Comparison of ENCODE assay signal across 8 cellular contexts in the genomic region with DNA sequence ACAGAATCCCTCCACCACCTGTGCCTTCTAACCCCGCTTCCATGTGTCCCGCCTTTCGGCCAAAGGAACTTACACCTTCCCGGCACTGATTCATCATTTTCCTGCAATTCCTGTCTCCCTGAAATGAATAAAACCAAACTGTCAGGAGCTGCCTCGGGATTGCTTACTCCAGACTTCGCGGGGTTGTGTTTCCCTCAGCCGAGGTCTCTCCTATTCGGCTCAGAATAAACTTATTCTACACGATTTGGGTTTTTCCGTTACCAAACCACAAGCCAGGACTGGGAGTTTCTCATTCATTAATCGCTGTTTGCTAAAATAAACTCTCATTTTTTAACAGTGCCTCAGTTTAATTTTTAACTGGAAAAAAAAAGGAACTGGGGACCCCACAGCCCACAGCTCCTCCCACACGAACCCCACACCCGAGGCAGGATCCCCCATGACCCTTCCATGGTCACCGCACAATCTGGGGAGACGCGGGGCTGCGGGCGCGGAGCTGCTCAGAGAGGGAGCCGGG. TPM values are rescaled to one million over a fixed set of nuclear protein-coding genes. Genes with fewer than 3 reads are reported as not detected.
DNase-seq lines count a peak whose midpoint lies in the region; ATAC-seq and TF ChIP-seq lines count a peak whose summit lies in the region.

No MANE protein-coding gene starts in this region.

- H3K9ac ChIP-seq in neural cell (ENCODE audit: low read length), result peak overlapping the region; percentile 63

- peak; percentile 9 to 22 for ATAC-seq in activated CD4-positive, CD25-positive, alpha-beta regulatory T cell treated with anti-CD3 and anti-CD28 coated beads, Interleukin-2, amount 50 U/mL, for 24 hours
- ATAC-seq in HG03039 (IDR thresholded peaks at IDR 0.05; ENCODE audit: unreplicated experiment), result no peak

- H3K27ac ChIP-seq in coronary artery (peak overlapping the region; percentile 50 to 84), neural cell (ENCODE audit: low read length) (no peak overlapping the region)

- H3F3A ChIP-seq in neural cell (ENCODE audit: insufficient read depth, low read length, poor library complexity, severe bottlenecking), result no peaks in the 10 kb centered on the region

- H2AFZ ChIP-seq in neural cell (ENCODE audit: low read depth, low read length), result no peak overlapping the region

- no peak for TF ChIP-seq RAD21 in neural cell (conservative IDR thresholded peaks at IDR 0.05)

- H4K20me1 ChIP-seq in neural cell (ENCODE audit: insufficient read depth), result no peaks in the 10 kb centered on the region

- no peak for DNase-seq in activated CD4-positive, CD25-positive, alpha-beta regulatory T cell treated with anti-CD3 and anti-CD28 coated beads, Interleukin-2, amount 50 U/mL, for 72 hours
- DNase-seq in NCI-H146 treated with DMSO at 0.1 percent for 48 hours (lab: John Stamatoyannopoulos, UW; ENCODE audit: unreplicated experiment), result peak; percentile 36
- no peak for DNase-seq in coronary artery (ENCODE audit: low spot score)
- DNase-seq in DMS153 treated with DMSO at 0.1 percent for 48 hours (lab: John Stamatoyannopoulos, UW; ENCODE audit: unreplicated experiment), result no peak
- DNase-seq in NCI-H524 treated with DMSO at 0.1 percent for 48 hours (lab: John Stamatoyannopoulos, UW), result no peak

- H3K4me2 ChIP-seq in neural cell (ENCODE audit: low read length), result peak overlapping the region; percentile 61

- no peaks in the 10 kb centered on the region for H3K9me2 ChIP-seq in neural cell (ENCODE audit: insufficient read depth, low read length)

- H3K9me3 ChIP-seq in neural cell (ENCODE audit: low read length), result no peaks in the 10 kb centered on the region

- TF ChIP-seq CTCF in coronary artery (IDR thresholded peaks at IDR 0.05), result no peak
- no peak for TF ChIP-seq CTCF in neural cell (IDR thresholded peaks at IDR 0.05; ENCODE audit: poor library complexity, severe bottlenecking)

- no peak for TF ChIP-seq EP300 in neural cell (conservative IDR thresholded peaks at IDR 0.05; ENCODE audit: poor library complexity, severe bottlenecking)

- no peaks in the 10 kb centered on the region for H3K27me3 ChIP-seq in neural cell (ENCODE audit: insufficient read depth, low read depth, low read length)

- H3K36me3 ChIP-seq in neural cell (ENCODE audit: insufficient read depth, low read length), result no peaks in the 10 kb centered on the region

- H3K79me2 ChIP-seq in neural cell (replicated peaks; ENCODE audit: insufficient read depth, low read length), result no peaks in the 10 kb centered on the region

- H3K4me3 ChIP-seq in coronary artery, result peak overlapping the region; percentile 92
- H3K4me3 ChIP-seq in neural cell (ENCODE audit: low read length), result peak overlapping the region; percentile 83

TF ChIP-seq in neural cell, 6 proteins besides CTCF, POLR2A, EP300 and RAD21:
- no peak for TF ChIP-seq POLR2AphosphoS5 (IDR thresholded peaks at IDR 0.05)
- no peak for TF ChIP-seq MXI1 (conservative IDR thresholded peaks at IDR 0.05; ENCODE audit: poor library complexity, severe bottlenecking)
- TF ChIP-seq, protein P1, sequence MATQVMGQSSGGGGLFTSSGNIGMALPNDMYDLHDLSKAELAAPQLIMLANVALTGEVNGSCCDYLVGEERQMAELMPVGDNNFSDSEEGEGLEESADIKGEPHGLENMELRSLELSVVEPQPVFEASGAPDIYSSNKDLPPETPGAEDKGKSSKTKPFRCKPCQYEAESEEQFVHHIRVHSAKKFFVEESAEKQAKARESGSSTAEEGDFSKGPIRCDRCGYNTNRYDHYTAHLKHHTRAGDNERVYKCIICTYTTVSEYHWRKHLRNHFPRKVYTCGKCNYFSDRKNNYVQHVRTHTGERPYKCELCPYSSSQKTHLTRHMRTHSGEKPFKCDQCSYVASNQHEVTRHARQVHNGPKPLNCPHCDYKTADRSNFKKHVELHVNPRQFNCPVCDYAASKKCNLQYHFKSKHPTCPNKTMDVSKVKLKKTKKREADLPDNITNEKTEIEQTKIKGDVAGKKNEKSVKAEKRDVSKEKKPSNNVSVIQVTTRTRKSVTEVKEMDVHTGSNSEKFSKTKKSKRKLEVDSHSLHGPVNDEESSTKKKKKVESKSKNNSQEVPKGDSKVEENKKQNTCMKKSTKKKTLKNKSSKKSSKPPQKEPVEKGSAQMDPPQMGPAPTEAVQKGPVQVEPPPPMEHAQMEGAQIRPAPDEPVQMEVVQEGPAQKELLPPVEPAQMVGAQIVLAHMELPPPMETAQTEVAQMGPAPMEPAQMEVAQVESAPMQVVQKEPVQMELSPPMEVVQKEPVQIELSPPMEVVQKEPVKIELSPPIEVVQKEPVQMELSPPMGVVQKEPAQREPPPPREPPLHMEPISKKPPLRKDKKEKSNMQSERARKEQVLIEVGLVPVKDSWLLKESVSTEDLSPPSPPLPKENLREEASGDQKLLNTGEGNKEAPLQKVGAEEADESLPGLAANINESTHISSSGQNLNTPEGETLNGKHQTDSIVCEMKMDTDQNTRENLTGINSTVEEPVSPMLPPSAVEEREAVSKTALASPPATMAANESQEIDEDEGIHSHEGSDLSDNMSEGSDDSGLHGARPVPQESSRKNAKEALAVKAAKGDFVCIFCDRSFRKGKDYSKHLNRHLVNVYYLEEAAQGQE (IDR thresholded peaks at IDR 0.05; ENCODE audit: borderline replicate concordance), result no peak
- TF ChIP-seq TAF1 (IDR thresholded peaks at IDR 0.05; ENCODE audit: low read depth), result no peak
- TF ChIP-seq EZH2 (IDR thresholded peaks at IDR 0.05; ENCODE audit: borderline replicate concordance, insufficient read depth, low read length, poor library complexity, severe bottlenecking), result no peak
- TF ChIP-seq SMC3 (conservative IDR thresholded peaks at IDR 0.05; ENCODE audit: poor library complexity), result no peak

RNA-seq across cellular contexts. Expression of a gene that starts 0.6 kb away (rescaled TPM):
- 0.21 TPM in 1 of 2 replicates, not detected in the other for polyA plus RNA-seq in neural cell
- 0.24 and 0.93 TPM in 2 replicates for polyA minus RNA-seq in neural cell

RNA-seq across cellular contexts. Expression of a gene that starts 12.4 kb away (rescaled TPM):
- 11.1 and 15.1 TPM in 2 replicates for polyA plus RNA-seq in neural cell
- polyA minus RNA-seq in neural cell, result 40.7 and 43.2 TPM in 2 replicates

RNA-seq across cellular contexts. Expression of a gene that starts 16.6 kb away (rescaled TPM):
- 37.3 and 40.6 TPM in 2 replicates for polyA plus RNA-seq in neural cell
- polyA minus RNA-seq in neural cell, result 73.5 and 85.4 TPM in 2 replicates
